30 cellular contexts compared by ENCODE assay signal in genomic region chr12:45446013-45446412, GRCh38.
"Had no signal": no experiment of that assay in that cellular context is flagged by ENCODE, and none has a peak within 500 bp of the region (broad histone marks: within the 10 kb centered on the region; RNA-seq: fewer than 3 reads in every experiment).

No MANE protein-coding gene starts in this region.

- H3K27ac ChIP-seq: right lobe of liver, thyroid gland, upper lobe of right lung, WERI-Rb-1 had no signal

- H3K36me3 ChIP-seq: right lobe of liver, thyroid gland, upper lobe of right lung, WERI-Rb-1 had no signal

- H3K4me3 ChIP-seq: lung, right lobe of liver, thyroid gland, upper lobe of right lung had no signal

- DNase-seq: activated CD4-positive, alpha-beta memory T cell treated with anti-CD3 and anti-CD28 coated beads for 36 hours; activated CD4-positive, alpha-beta T cell treated with anti-CD3 and anti-CD28 coated beads, Interleukin-2, amount 10 ng/mL, durations not matched to agents 24 days and 14 days; activated CD4-positive, CD25-positive, alpha-beta regulatory T cell treated with anti-CD3 and anti-CD28 coated beads, Interleukin-2, amount 50 U/mL, for 72 hours; activated CD8-positive, alpha-beta memory T cell treated with anti-CD3 and anti-CD28 coated beads, Interleukin-2, amount 50 U/mL, for 4 hours; activated gamma-delta T cell; activated naive CD4-positive, alpha-beta T cell treated with anti-CD3 and anti-CD28 coated beads, Interleukin-2, amount 50 U/mL, for 16 hours; activated T-cell treated with anti-CD3 and anti-CD28 coated beads, Interleukin-2, amount 50 U/mL, for 24 hours; amygdala; caudate nucleus; cortex of kidney; effector memory CD8-positive, alpha-beta T cell; erythroblast; foreskin fibroblast; head of caudate nucleus; hippocampal formation; immature natural killer cell; mesendoderm; natural killer cell; posterior cingulate gyrus; right lobe of liver; stimulated activated CD4-positive, alpha-beta T cell treated with anti-CD3 and anti-CD28 coated beads, Interleukin-12 subunit alpha, Interleukin-12 subunit beta, amount 100 ng/mL, for 4 hours; stimulated activated CD4-positive, alpha-beta T cell treated with anti-CD3 and anti-CD28 coated beads, Interleukin-4, amount 100 ng/mL, for 1 hour; stimulated activated naive CD8-positive, alpha-beta T cell treated with anti-CD3 and anti-CD28 coated beads, Interleukin-15, amount 100 ng/mL, for 72 hours; substantia nigra; T-helper 17 cell; T1000; thyroid gland; upper lobe of right lung; WERI-Rb-1 had no signal

- H3K27me3 ChIP-seq: right lobe of liver, thyroid gland, upper lobe of right lung had no signal

- H3K4me1 ChIP-seq: right lobe of liver, thyroid gland, upper lobe of right lung had no signal

- H3K9me3 ChIP-seq: thyroid gland, upper lobe of right lung had no signal
